Comparison of ENCODE assay signal across 35 cellular contexts in the genomic region with DNA sequence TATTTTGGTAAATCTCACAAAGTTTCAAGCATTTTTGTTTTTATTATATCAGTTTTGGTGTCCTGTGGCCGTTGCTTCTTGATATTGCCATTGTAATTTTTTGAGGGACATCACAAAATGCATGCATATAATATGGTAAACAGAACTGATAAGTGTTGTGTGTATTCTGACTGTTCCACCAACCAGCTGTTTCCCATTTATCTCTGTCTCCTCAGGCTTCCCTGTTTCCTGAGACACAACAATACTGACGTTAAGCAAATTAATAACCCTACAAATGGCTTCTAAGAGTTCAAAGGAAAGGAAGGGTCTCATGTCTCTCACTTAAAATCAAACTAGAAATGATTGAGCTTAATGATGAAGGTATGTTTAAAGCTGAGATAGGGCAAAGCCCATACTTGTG. TPM values are rescaled to one million over a fixed set of nuclear protein-coding genes. Genes with fewer than 3 reads are reported as not detected.
"Had no signal": no experiment of that assay in that cellular context is flagged by ENCODE, and none has a peak within 500 bp of the region (broad histone marks: within the 10 kb centered on the region; RNA-seq: fewer than 3 reads in every experiment).

No MANE protein-coding gene starts in this region.

- H3K36me3 Mint-ChIP-seq: neural progenitor cell; stimulated activated memory B cell treated with anti-CD40 and anti-IgM and Interleukin-4, amounts not matched to agents 10 μg/mL and 1 μg/mL and 100 μg/mL, for 72 hours; type B pancreatic cell had no signal

- H3K9me3 ChIP-seq: ovary, testis, uterus had no signal

- H3K27ac ChIP-seq: neural progenitor cell, ovary, parathyroid adenoma, psoas muscle, skin epidermis, spleen, suprapubic skin, testis, tibial artery, transverse colon, upper lobe of right lung, uterus had no signal

- H3K4me1 ChIP-seq: neural progenitor cell, parathyroid adenoma, psoas muscle, spleen, suprapubic skin, testis, tibial artery, transverse colon, upper lobe of right lung, uterus had no signal

- H3K4me1 Mint-ChIP-seq: natural killer cell; nephron; neural progenitor cell; stimulated activated memory B cell treated with anti-CD40 and anti-IgM and Interleukin-4, amounts not matched to agents 10 μg/mL and 1 μg/mL and 100 μg/mL, for 72 hours; stimulated activated naive CD8-positive, alpha-beta T cell treated with anti-CD3 and anti-CD28 coated beads, Interleukin-15, amount 100 ng/mL, for 72 hours had no signal

- H3K27me3 Mint-ChIP-seq: progenitor cell of endocrine pancreas; stimulated activated memory B cell treated with anti-CD40 and anti-IgM and Interleukin-4, amounts not matched to agents 10 μg/mL and 1 μg/mL and 100 μg/mL, for 72 hours; stimulated activated naive CD8-positive, alpha-beta T cell treated with anti-CD3 and anti-CD28 coated beads, Interleukin-15, amount 100 ng/mL, for 72 hours; type B pancreatic cell had no signal

- H3K4me3 ChIP-seq: neural progenitor cell, ovary, psoas muscle, skin epidermis, smooth muscle cell, spleen, suprapubic skin, testis, tibial artery, transverse colon, upper lobe of right lung, uterus had no signal

- H3K36me3 ChIP-seq: neural progenitor cell, ovary, spleen, suprapubic skin, tibial artery, transverse colon, upper lobe of right lung, uterus had no signal

- H3K27me3 ChIP-seq: neural progenitor cell, ovary, spleen, suprapubic skin, testis, tibial artery, transverse colon, upper lobe of right lung, uterus had no signal

- H3K9me3 Mint-ChIP-seq: stimulated activated naive CD8-positive, alpha-beta T cell treated with anti-CD3 and anti-CD28 coated beads, Interleukin-15, amount 100 ng/mL, for 72 hours had no signal

- DNase-seq: natural killer cell; occipital lobe; ovary; posterior cingulate gyrus; psoas muscle; right cardiac atrium; spleen; stimulated activated CD4-positive, alpha-beta T cell treated with anti-CD3 and anti-CD28 coated beads, Interleukin-12 subunit alpha, Interleukin-12 subunit beta, amount 100 ng/mL, for 4 hours; stimulated activated CD4-positive, alpha-beta T cell treated with anti-CD3 and anti-CD28 coated beads, Interleukin-1b, Interleukin-23, amount 100 ng/mL, for 48 hours; stimulated activated CD4-positive, alpha-beta T cell treated with anti-CD3 and anti-CD28 coated beads, Interleukin-4, amount 100 ng/mL, for 1 hour; stimulated activated CD4-positive, alpha-beta T cell treated with anti-CD3 and anti-CD28 coated beads, Interleukin-4, amount 100 ng/mL, for 4 hours; stimulated activated CD8-positive, alpha-beta memory T cell treated with anti-CD3 and anti-CD28 coated beads, Interleukin-4, amount 100 ng/mL, for 48 hours; stimulated activated naive CD4-positive, alpha-beta T cell; stimulated activated naive CD8-positive, alpha-beta T cell treated with anti-CD3 and anti-CD28 coated beads, Interleukin-15, amount 100 ng/mL, for 72 hours; stimulated activated naive CD8-positive, alpha-beta T cell treated with anti-CD3 and anti-CD28 coated beads, Interleukin-15, Interleukin-2, amounts not matched to agents 100 U/mL and 50 U/mL, for 24 hours; substantia nigra; testis; tibial artery; transverse colon; upper lobe of right lung; uterus had no signal

- H3K4me3 Mint-ChIP-seq: natural killer cell; nephron; neural progenitor cell; stimulated activated memory B cell treated with anti-CD40 and anti-IgM and Interleukin-4, amounts not matched to agents 10 μg/mL and 1 μg/mL and 100 μg/mL, for 72 hours; stimulated activated naive CD8-positive, alpha-beta T cell treated with anti-CD3 and anti-CD28 coated beads, Interleukin-15, amount 100 ng/mL, for 72 hours; type B pancreatic cell had no signal

- H3K27ac Mint-ChIP-seq: natural killer cell; nephron; neural progenitor cell; progenitor cell of endocrine pancreas; stimulated activated memory B cell treated with anti-CD40 and anti-IgM and Interleukin-4, amounts not matched to agents 10 μg/mL and 1 μg/mL and 100 μg/mL, for 72 hours; stimulated activated naive CD8-positive, alpha-beta T cell treated with anti-CD3 and anti-CD28 coated beads, Interleukin-15, amount 100 ng/mL, for 72 hours; type B pancreatic cell had no signal

RNA-seq across cellular contexts. Expression of a gene that starts 40.0 kb away (rescaled TPM):
- total RNA-seq: natural killer cell, occipital lobe, osteoblast, progenitor cell of endocrine pancreas, psoas muscle, renal cortical epithelial cell, right cardiac atrium, sciatic nerve, smooth muscle cell, spleen, suprapubic skin, testis, upper lobe of right lung, urinary bladder, uterus had no signal
- polyA plus RNA-seq: neural cell, ovary, psoas muscle, right cardiac atrium, smooth muscle cell, spleen had no signal
